9 cellular contexts compared by ENCODE assay signal in genomic region chr22:39457546-39458442, GRCh38. TPM values are rescaled to one million over a fixed set of nuclear protein-coding genes. Genes with fewer than 3 reads are reported as not detected.
DNase-seq lines count a peak whose midpoint lies in the region; ATAC-seq, FAIRE-seq and TF ChIP-seq lines count a peak whose summit lies in the region.
"Had no signal": no experiment of that assay in that cellular context is flagged by ENCODE, and none has a peak within 500 bp of the region (broad histone marks: within the 10 kb centered on the region; RNA-seq: fewer than 3 reads in every experiment).

No MANE protein-coding gene starts in this region.

- H3K4me3 ChIP-seq in heart right ventricle (peak overlapping the region; percentile 19 to 70 (median 56)), smooth muscle cell (peak overlapping the region; percentile 87), PC-3 (ENCODE audit: low read length) (no peak overlapping the region)

- H3K9me3 ChIP-seq in heart right ventricle (no peaks in the 10 kb centered on the region), smooth muscle cell (replicated peaks; ENCODE audit: low read depth) (no peaks in the 10 kb centered on the region), PC-3 (ENCODE audit: low read length) (no peaks in the 10 kb centered on the region)

- H3K9ac ChIP-seq in smooth muscle cell (ENCODE audit: low read depth) (no peak overlapping the region), PC-3 (ENCODE audit: low read length) (no peak overlapping the region)

- no peaks in the 10 kb centered on the region for H3K9me2 ChIP-seq in PC-3 (replicated peaks; ENCODE audit: low read length)

- DNase-seq in GM18507 (ENCODE audit: extremely low spot score, insufficient read length, low read depth) (no peak), heart right ventricle (no peak), smooth muscle cell (lab: John Stamatoyannopoulos, UW; ENCODE audit: unreplicated experiment) (no peak), PC-3 (no peak), NCI-H2081 treated with DMSO at 0.1 percent for 48 hours (lab: John Stamatoyannopoulos, UW) (no peak), mucosa of gallbladder (ENCODE audit: low spot score) (no peak)
- DNase-seq: left cardiac atrium had no signal

- POLR2A ChIA-PET in PC-3 (lab: Charles Lee; ENCODE audit: unreplicated experiment), result no interaction called here

- intact Hi-C loops in heart right ventricle (cut with DNase I) (no loop called here), PC-3 (cut with micrococcal nuclease) (no loop called here)

- CTCF ChIA-PET in PC-3 (lab: Charles Lee), result no interaction called here

- H4K20me1 ChIP-seq in smooth muscle cell (ENCODE audit: low read depth) (peaks cover 16% of the 10 kb centered on the region), PC-3 (ENCODE audit: low read length) (no peaks in the 10 kb centered on the region)

- ATAC-seq in heart right ventricle (peak in 6 of 8 donors; percentile 10 to 51 (median 16)), PC-3 (no peak), HG03025 (IDR thresholded peaks at IDR 0.05; ENCODE audit: low FRiP score, unreplicated experiment) (no peak)

- FAIRE-seq in GM18507 (lab: Jason Lieb, UNC), result peak; percentile 48

- H3K27me3 ChIP-seq in heart right ventricle (peaks cover 0 to 36% (median 8%) of the 10 kb centered on the region in 7 donors), smooth muscle cell (ENCODE audit: low read depth) (no peaks in the 10 kb centered on the region), PC-3 (ENCODE audit: low read length) (peaks cover 8% of the 10 kb centered on the region; the same call in 1 of the 2 replicates)

- 1 to 2% methylated on average over 40 to 82 of the region's 85 CpGs for WGBS in heart right ventricle, 2 donors
- 7% methylated on average over 7 of the region's 85 CpGs for WGBS in smooth muscle cell (ENCODE audit: low lambda C conversion rate)

- H3K4me2 ChIP-seq in smooth muscle cell (peak overlapping the region; percentile 97), PC-3 (ENCODE audit: low read length) (no peak overlapping the region)

- H2AFZ ChIP-seq in smooth muscle cell (ENCODE audit: low read depth) (peak overlapping the region; percentile 84), PC-3 (ENCODE audit: low read length) (no peak overlapping the region)

- H3K79me2 ChIP-seq in smooth muscle cell (ENCODE audit: low read depth), result peaks cover 41% of the 10 kb centered on the region
- H3K79me2 ChIP-seq in PC-3 (ENCODE audit: low read length), result no peaks in the 10 kb centered on the region

- H3K27ac ChIP-seq in VCaP (peak overlapping the region; percentile 48; the same call in 1 of the 2 replicates), heart right ventricle (peak overlapping the region; percentile 40 to 89 (median 74)), smooth muscle cell (ENCODE audit: low read depth) (no peak overlapping the region), PC-3 (ENCODE audit: low read length) (no peak overlapping the region)

- H3F3A ChIP-seq in smooth muscle cell (ENCODE audit: low read depth) (peaks cover 6% of the 10 kb centered on the region), PC-3 (ENCODE audit: low read length, unreplicated experiment) (no peaks in the 10 kb centered on the region)

- BruUV-seq in PC-3 (replicated peaks; lab: Mats Ljungman, UMichigan), result no TSS peak

- H3K4me1 ChIP-seq in heart right ventricle (peaks cover 2 to 39% (median 17%) of the 10 kb centered on the region in 9 donors), smooth muscle cell (ENCODE audit: low read depth) (peaks cover 12% of the 10 kb centered on the region), PC-3 (ENCODE audit: insufficient read depth, low read length) (no peaks in the 10 kb centered on the region)

- TF ChIP-seq CTCF in VCaP (conservative IDR thresholded peaks at IDR 0.05) (no peak), heart right ventricle (IDR thresholded peaks at IDR 0.05) (no peak), smooth muscle cell (IDR thresholded peaks at IDR 0.05; ENCODE audit: borderline replicate concordance, insufficient read depth, poor library complexity, severe bottlenecking) (no peak), PC-3 (conservative IDR thresholded peaks at IDR 0.05; ENCODE audit: low read depth, low read length) (no peak)

- H3K36me3 ChIP-seq in heart right ventricle (no peaks in the 10 kb centered on the region), smooth muscle cell (ENCODE audit: low read depth) (no peaks in the 10 kb centered on the region), PC-3 (ENCODE audit: low read depth, low read length) (no peaks in the 10 kb centered on the region)

RNA-seq across cellular contexts. Expression of gene MGAT3, which starts 1.0 kb away (rescaled TPM):
- total RNA-seq in heart right ventricle, result 10 to 100 TPM in 1 of 10 donors, 1 to 10 TPM in 9; 1.8 to 14.0 (median 4.3) TPM
- 1 to 10 TPM; 1.8 to 2.9 TPM for polyA plus RNA-seq in heart right ventricle
- 7.8 and 9.4 TPM in 2 replicates for total RNA-seq in smooth muscle cell
- polyA plus RNA-seq in smooth muscle cell, result 3.9 and 4.4 TPM in 2 replicates
- 0.06 TPM in 1 of 2 replicates, not detected in the other for total RNA-seq in PC-3 (2014; rRNA removed)
- 104 TPM for total RNA-seq in mucosa of gallbladder

RNA-seq across cellular contexts. Expression of gene MIEF1, which starts 44.3 kb away (rescaled TPM):
- total RNA-seq in heart right ventricle, result 10 to 100 TPM; 12.8 to 35.8 (median 17.5) TPM
- 1 to 10 TPM; 7.0 to 9.1 TPM for polyA plus RNA-seq in heart right ventricle
- 11.1 and 17.8 TPM in 2 replicates for total RNA-seq in smooth muscle cell
- polyA plus RNA-seq in smooth muscle cell, result 11.3 and 14.5 TPM in 2 replicates
- 22.1 and 23.2 TPM in 2 replicates for total RNA-seq in PC-3 (2014; rRNA removed)
- total RNA-seq in mucosa of gallbladder, result 24.1 TPM

RNA-seq across cellular contexts. Expression of gene TAB1, which starts 58.2 kb away (rescaled TPM):
- total RNA-seq in heart right ventricle (10 to 100 TPM; 15.8 to 21.0 (median 18.0) TPM), smooth muscle cell (12.9 and 14.8 TPM in 2 replicates), PC-3 (2014; rRNA removed) (14.2 and 16.0 TPM in 2 replicates), mucosa of gallbladder (40.2 TPM)
- polyA plus RNA-seq in heart right ventricle (10 to 100 TPM; 13.6 to 17.5 TPM), smooth muscle cell (11.1 and 13.6 TPM in 2 replicates)

Comparison
In these comparisons a context has a peak if more than half of its experiments do, and no peak if none do; other contexts are left out.
1. H3K27ac ChIP-seq: peak in VCaP (single experiment) and heart right ventricle (10 of 10); none in smooth muscle cell (single experiment) and PC-3 (single experiment).
2. ATAC-seq: peak in heart right ventricle (6 of 8); none in PC-3 (single experiment) and HG03025 (single experiment).